In genomic region chr19:6721113-6721474, GRCh38 we compare ENCODE assay signal across 18 cellular contexts. TPM values are rescaled to one million over a fixed set of nuclear protein-coding genes. Genes with fewer than 3 reads are reported as not detected.
DNase-seq lines count a peak whose midpoint lies in the region; ATAC-seq and TF ChIP-seq lines count a peak whose summit lies in the region.
"Had no signal": no experiment of that assay in that cellular context is flagged by ENCODE, and none has a peak within 500 bp of the region (broad histone marks: within the 10 kb centered on the region; RNA-seq: fewer than 3 reads in every experiment).

No MANE protein-coding gene starts in this region.

- no peak for ATAC-seq in GM19023 (IDR thresholded peaks at IDR 0.05; ENCODE audit: unreplicated experiment)
- ATAC-seq in GM19452 (IDR thresholded peaks at IDR 0.05; ENCODE audit: unreplicated experiment): no peak
- ATAC-seq in HG03432 (IDR thresholded peaks at IDR 0.05; ENCODE audit: unreplicated experiment): no peak

- TF ChIP-seq EP300 in esophagus muscularis mucosa (IDR thresholded peaks at IDR 0.05): no peak

- H3K9me3 ChIP-seq in BLaER1 (no peaks in the 10 kb centered on the region), OCI-LY1 (ENCODE audit: low read length) (no peaks in the 10 kb centered on the region), esophagus muscularis mucosa (no peaks in the 10 kb centered on the region), osteoblast (ENCODE audit: low read depth, low read length) (no peaks in the 10 kb centered on the region)
- H3K9me3 ChIP-seq: right atrium auricular region had no signal

- H3K79me2 ChIP-seq in OCI-LY1 (ENCODE audit: insufficient read depth, low read length) (no peaks in the 10 kb centered on the region), osteoblast (ENCODE audit: insufficient read depth, low read length) (no peaks in the 10 kb centered on the region)

- TF ChIP-seq CTCF in OCI-LY1 (IDR thresholded peaks at IDR 0.05; ENCODE audit: low read length) (no peak), esophagus muscularis mucosa (IDR thresholded peaks at IDR 0.05) (no peak), osteoblast (IDR thresholded peaks at IDR 0.05; ENCODE audit: extremely low read depth, low read depth, low read length) (no peak)

- intact Hi-C loops in esophagus muscularis mucosa (cut with DNase I): no loop called here

- DNase-seq in esophagus muscularis mucosa (ENCODE audit: extremely low spot score): no peak
- DNase-seq in osteoblast (ENCODE audit: insufficient read length, low spot score, missing footprints): peak; percentile 32
- no peak for DNase-seq in cerebellar cortex (ENCODE audit: low spot score)
- DNase-seq: activated CD4-positive, alpha-beta T cell treated with anti-CD3 and anti-CD28 coated beads, Interleukin-2, amount 10 ng/mL, durations not matched to agents 24 days and 14 days; activated naive CD4-positive, alpha-beta T cell treated with Interleukin-2 at 50 U/mL for 16 hours; dermis blood vessel endothelial cell; NCI-H1930; NCI-H446 had no signal

- H3K27ac ChIP-seq in BLaER1 (no peak overlapping the region), OCI-LY1 (ENCODE audit: low read depth, low read length, poor library complexity, severe bottlenecking) (peak overlapping the region; percentile 77), esophagus muscularis mucosa (replicated peaks in 1 of 4) (peak overlapping the region; percentile 35 to 67 (median 42)), osteoblast (ENCODE audit: low read depth, low read length) (no peak overlapping the region)
- H3K27ac ChIP-seq: epithelial cell of prostate had no signal

- no peaks in the 10 kb centered on the region for H3K36me3 ChIP-seq in BLaER1
- H3K36me3 ChIP-seq in OCI-LY1 (ENCODE audit: insufficient read depth, low read length): no peaks in the 10 kb centered on the region
- peaks cover 0 to 6% (median under 1%) of the 10 kb centered on the region in 4 donors for H3K36me3 ChIP-seq in esophagus muscularis mucosa
- no peaks in the 10 kb centered on the region for H3K36me3 ChIP-seq in osteoblast (ENCODE audit: insufficient read depth, low read length)
- H3K36me3 ChIP-seq: right atrium auricular region had no signal

- no peaks in the 10 kb centered on the region for H3F3A ChIP-seq in OCI-LY1 (ENCODE audit: insufficient read depth, low read length)

- no peaks in the 10 kb centered on the region for H3K9me2 ChIP-seq in OCI-LY1 (ENCODE audit: low read depth, low read length)

- H4K20me1 ChIP-seq in BLaER1 (no peaks in the 10 kb centered on the region), OCI-LY1 (ENCODE audit: insufficient read depth, low read length) (no peaks in the 10 kb centered on the region), osteoblast (ENCODE audit: insufficient read depth, low read length) (no peaks in the 10 kb centered on the region)

- H3K4me2 ChIP-seq in BLaER1 (peak overlapping the region; percentile 74), OCI-LY1 (ENCODE audit: low read length) (peak overlapping the region; percentile 61), osteoblast (ENCODE audit: insufficient read depth, low read length) (no peak overlapping the region)

- H2AFZ ChIP-seq in OCI-LY1 (ENCODE audit: low read length): no peak overlapping the region; the same call in 1 of the 2 replicates
- H2AFZ ChIP-seq in osteoblast (ENCODE audit: low read length): no peak overlapping the region

- no peak for TF ChIP-seq POLR2A in esophagus muscularis mucosa (IDR thresholded peaks at IDR 0.05; ENCODE audit: low read depth)

- no peak overlapping the region for H3K4me3 ChIP-seq in BLaER1
- H3K4me3 ChIP-seq in OCI-LY1 (ENCODE audit: low read depth, low read length, poor library complexity, severe bottlenecking): no peak overlapping the region
- no peak overlapping the region for H3K4me3 ChIP-seq in esophagus muscularis mucosa
- no peak overlapping the region for H3K4me3 ChIP-seq in osteoblast (ENCODE audit: insufficient read depth, low read length)

- H3K4me1 ChIP-seq in BLaER1 (peaks cover 56% of the 10 kb centered on the region), OCI-LY1 (ENCODE audit: insufficient read depth, low read length, severe bottlenecking) (peaks cover 22% of the 10 kb centered on the region), esophagus muscularis mucosa (peaks cover 0 to 27% (median 12%) of the 10 kb centered on the region in 4 donors), osteoblast (ENCODE audit: insufficient read depth, low read length) (peaks cover 12% of the 10 kb centered on the region)
- H3K4me1 ChIP-seq: right atrium auricular region had no signal

- H3K27me3 ChIP-seq in BLaER1 (no peaks in the 10 kb centered on the region), OCI-LY1 (ENCODE audit: insufficient read depth, low read length) (no peaks in the 10 kb centered on the region), esophagus muscularis mucosa (peaks cover 0 to 41% (median 0%) of the 10 kb centered on the region in 4 donors), osteoblast (ENCODE audit: insufficient read depth, low read length) (peaks cover 7% of the 10 kb centered on the region)
- H3K27me3 ChIP-seq: right atrium auricular region had no signal

- H3K9ac ChIP-seq in BLaER1 (no peak overlapping the region), OCI-LY1 (ENCODE audit: low read length) (no peak overlapping the region; the same call in 1 of the 2 replicates)

RNA-seq across cellular contexts. Expression of gene C3, which starts 0.6 kb away (rescaled TPM):
- total RNA-seq in esophagus muscularis mucosa: 1,000 to 10,000 TPM in 1 of 4 donors, 100 to 1,000 TPM in 3; 393 to 1,020 (median 677) TPM
- total RNA-seq in osteoblast: 5.0 and 14.1 TPM in 2 replicates
- total RNA-seq: SK-MEL-5 had no signal

RNA-seq across cellular contexts. Expression of gene GPR108, which starts 16.3 kb away (rescaled TPM):
- 10 to 100 TPM; 38.2 to 61.7 (median 48.2) TPM for total RNA-seq in esophagus muscularis mucosa
- 42.3 and 52.2 TPM in 2 replicates for total RNA-seq in osteoblast

RNA-seq across cellular contexts. Expression of gene TRIP10, which starts 18.4 kb away (rescaled TPM):
- total RNA-seq in esophagus muscularis mucosa (100 to 1,000 TPM in 3 of 4 donors, 10 to 100 TPM in 1; 85.8 to 148 (median 118) TPM), osteoblast (32.4 and 36.2 TPM in 2 replicates)

RNA-seq across cellular contexts. Expression of gene SH2D3A, which starts 46.1 kb away (rescaled TPM):
- total RNA-seq in esophagus muscularis mucosa (under 1 TPM in 2 of 4 donors, not detected in 2; 0.33 to 0.34 TPM), osteoblast (not detected in 2 replicates)
- total RNA-seq: right atrium auricular region had no signal

RNA-seq across cellular contexts. Expression of gene TNFSF14, which starts 51.1 kb away (rescaled TPM):
- total RNA-seq in esophagus muscularis mucosa (1 to 10 TPM in 1 of 4 donors, under 1 TPM in 3; 0.42 to 3.0 (median 0.70) TPM), osteoblast (not detected in 2 replicates)
- total RNA-seq: dermis blood vessel endothelial cell, G401, glomerular endothelial cell, SK-MEL-5 had no signal

Comparison
In these comparisons a context has a peak if more than half of its experiments do, and no peak if none do; other contexts are left out.
1. H3K27ac ChIP-seq: peak in OCI-LY1 (single experiment) and esophagus muscularis mucosa (4 of 4); none in BLaER1 (single experiment) and osteoblast (single experiment).
2. RNA of gene C3, which starts 0.6 kb away (total RNA-seq): 393 to 1,020 TPM in esophagus muscularis mucosa; 5.0 to 14.1 TPM in osteoblast; every median in the first group is over 10 times any median in the second.